13 cellular contexts compared by ENCODE assay signal in genomic region chr14:102474934-102475333, GRCh38. TPM values are rescaled to one million over a fixed set of nuclear protein-coding genes. Genes with fewer than 3 reads are reported as not detected.
A peak's percentile ranks its signal among the peaks of the same experiment; 100 is the strongest.
DNase-seq lines count a peak whose midpoint lies in the region; ATAC-seq lines count a peak whose summit lies in the region.
"Had no signal": no experiment of that assay in that cellular context is flagged by ENCODE, and none has a peak within 500 bp of the region (broad histone marks: within the 10 kb centered on the region; RNA-seq: fewer than 3 reads in every experiment).

No MANE protein-coding gene starts in this region.

- H3K36me3 ChIP-seq in mesenchymal stem cell (ENCODE audit: control insufficient read depth in 1 of 2, insufficient read depth in 2 of 2, low read depth in 1 of 2, low read length in 2 of 2): peaks cover 23 to 26% of the 10 kb centered on the region in 2 experiments

- no peak overlapping the region for H3K4me2 ChIP-seq in mesenchymal stem cell (ENCODE audit: low read length, poor library complexity, severe bottlenecking)

- no peak overlapping the region for H2BK15ac ChIP-seq in mesenchymal stem cell (ENCODE audit: low read depth, poor library complexity, severe bottlenecking)

- no peaks in the 10 kb centered on the region for H3K9me3 Mint-ChIP-seq in central memory CD8-positive, alpha-beta T cell
- H3K9me3 Mint-ChIP-seq: activated CD4-positive, alpha-beta memory T cell treated with anti-CD3 and anti-CD28 coated beads for 36 hours; activated naive CD8-positive, alpha-beta T cell treated with anti-CD3 and anti-CD28 coated beads for 36 hours; T-cell had no signal

- no peak overlapping the region for H4K8ac ChIP-seq in mesenchymal stem cell (ENCODE audit: low read length)

- DNase-seq in NCI-H1105 treated with DMSO at 0.1 percent for 48 hours (lab: John Stamatoyannopoulos, UW) (peak; percentile 1), NCI-H1105 (lab: John Stamatoyannopoulos, UW) (no peak), mesenchymal stem cell (peak; percentile 13), middle frontal gyrus (ENCODE audit: extremely low spot score, low spot score) (no peak), NCI-H2171 treated with DMSO at 0.1 percent for 48 hours (lab: John Stamatoyannopoulos, UW) (no peak)
- no peak for DNase-seq in central memory CD8-positive, alpha-beta T cell (ENCODE audit: low spot score in 2 of 2)
- DNase-seq: 8988T; activated CD4-positive, alpha-beta memory T cell treated with anti-CD3 and anti-CD28 coated beads for 36 hours; activated naive CD8-positive, alpha-beta T cell treated with anti-CD3 and anti-CD28 coated beads for 36 hours; T-cell had no signal

- H3K27ac Mint-ChIP-seq in central memory CD8-positive, alpha-beta T cell (ENCODE audit: low read depth): peak overlapping the region; percentile 57
- H3K27ac Mint-ChIP-seq: activated CD4-positive, alpha-beta memory T cell treated with anti-CD3 and anti-CD28 coated beads for 36 hours; activated naive CD8-positive, alpha-beta T cell treated with anti-CD3 and anti-CD28 coated beads for 36 hours; T-cell had no signal

- peaks cover 7% of the 10 kb centered on the region for H3K4me1 Mint-ChIP-seq in central memory CD8-positive, alpha-beta T cell

- no peak overlapping the region for H3K4me3 Mint-ChIP-seq in central memory CD8-positive, alpha-beta T cell
- H3K4me3 Mint-ChIP-seq: activated CD4-positive, alpha-beta memory T cell treated with anti-CD3 and anti-CD28 coated beads for 36 hours; activated naive CD8-positive, alpha-beta T cell treated with anti-CD3 and anti-CD28 coated beads for 36 hours; T-cell had no signal

- WGBS in mesenchymal stem cell: 97% methylated on average over 5 of the region's 5 CpGs

- H3K4ac ChIP-seq in mesenchymal stem cell (ENCODE audit: low read depth in 1 of 2, low read length in 2 of 2): no peak overlapping the region

- no peak overlapping the region for H3K23ac ChIP-seq in mesenchymal stem cell (ENCODE audit: low read length in 2 of 2)

- H3K27ac ChIP-seq in mesenchymal stem cell (ENCODE audit: low read length, poor library complexity, severe bottlenecking): no peak overlapping the region
- peak overlapping the region; percentile 55 for H3K27ac ChIP-seq in temporal lobe (ENCODE audit: low read depth, low read length)
- H3K27ac ChIP-seq: neutrophil had no signal

- no peak overlapping the region for H3K14ac ChIP-seq in mesenchymal stem cell (ENCODE audit: low read length in 2 of 2)

- H3K9me3 ChIP-seq in mesenchymal stem cell (ENCODE audit: control insufficient read depth, low read length): no peaks in the 10 kb centered on the region
- H3K9me3 ChIP-seq: neutrophil had no signal

- H3K18ac ChIP-seq in mesenchymal stem cell (ENCODE audit: low read depth in 1 of 2, low read length in 2 of 2): no peak overlapping the region

- no peak overlapping the region for H3K9ac ChIP-seq in mesenchymal stem cell (ENCODE audit: low read length)

- H3K27me3 Mint-ChIP-seq in central memory CD8-positive, alpha-beta T cell: no peaks in the 10 kb centered on the region
- H3K27me3 Mint-ChIP-seq: activated CD4-positive, alpha-beta memory T cell treated with anti-CD3 and anti-CD28 coated beads for 36 hours; activated naive CD8-positive, alpha-beta T cell treated with anti-CD3 and anti-CD28 coated beads for 36 hours; T-cell had no signal

- H3K4me3 ChIP-seq in mesenchymal stem cell (ENCODE audit: insufficient read depth in 1 of 2, low read depth in 1 of 2, low read length in 2 of 2): no peak overlapping the region

- no peak overlapping the region for H2BK120ac ChIP-seq in mesenchymal stem cell (ENCODE audit: low read depth, low read length)

- ATAC-seq in central memory CD8-positive, alpha-beta T cell (replicated peaks; ENCODE audit: extremely low read depth, poor library complexity, severe bottlenecking): no peak
- ATAC-seq in GM18519 (IDR thresholded peaks at IDR 0.05; ENCODE audit: low FRiP score, unreplicated experiment): no peak
- ATAC-seq: T-cell had no signal

- no peaks in the 10 kb centered on the region for H3K4me1 ChIP-seq in mesenchymal stem cell (ENCODE audit: control insufficient read depth, insufficient read depth, low read depth, low read length)

- H4K91ac ChIP-seq in mesenchymal stem cell (ENCODE audit: low read length): no peak overlapping the region

- no peak overlapping the region for H2AK5ac ChIP-seq in mesenchymal stem cell (ENCODE audit: low read length, severe bottlenecking)

- peaks cover 12% of the 10 kb centered on the region for H3K79me1 ChIP-seq in mesenchymal stem cell (replicated peaks; ENCODE audit: low read length, poor library complexity, severe bottlenecking)

- no peak overlapping the region for H2BK12ac ChIP-seq in mesenchymal stem cell (ENCODE audit: low read length in 2 of 2)

- no peak overlapping the region for H2BK5ac ChIP-seq in mesenchymal stem cell (ENCODE audit: low read depth, low read length, poor library complexity, severe bottlenecking)

- H2AFZ ChIP-seq in mesenchymal stem cell (ENCODE audit: low read depth, low read length): no peak overlapping the region

- H3K36me3 Mint-ChIP-seq in central memory CD8-positive, alpha-beta T cell (ENCODE audit: insufficient read depth): no peaks in the 10 kb centered on the region
- H3K36me3 Mint-ChIP-seq: activated CD4-positive, alpha-beta memory T cell treated with anti-CD3 and anti-CD28 coated beads for 36 hours; activated naive CD8-positive, alpha-beta T cell treated with anti-CD3 and anti-CD28 coated beads for 36 hours had no signal

- no peaks in the 10 kb centered on the region for H3K27me3 ChIP-seq in mesenchymal stem cell (ENCODE audit: control insufficient read depth in 1 of 2, insufficient read depth in 1 of 2, low read length in 2 of 2)
- H3K27me3 ChIP-seq: neutrophil had no signal

RNA-seq across cellular contexts. Expression of gene ANKRD9, which starts 34.6 kb away (rescaled TPM):
- 10.3 TPM for polyA plus RNA-seq in mesenchymal stem cell (2013, experiment 1 of 2)
- polyA plus RNA-seq in mesenchymal stem cell (2013, experiment 2 of 2): 10.2 TPM
- total RNA-seq in temporal lobe: 6.1 TPM

Comparison
In these comparisons a context has a peak if more than half of its experiments do, and no peak if none do; other contexts are left out.
1. DNase-seq: peak in NCI-H1105 treated with DMSO at 0.1 percent for 48 hours (single experiment) and mesenchymal stem cell (single experiment); none in NCI-H1105 (single experiment), central memory CD8-positive, alpha-beta T cell (0 of 2), middle frontal gyrus (single experiment) and NCI-H2171 treated with DMSO at 0.1 percent for 48 hours (single experiment).